20 cellular contexts compared by ENCODE assay signal in genomic region chr1:54094001-54094729, GRCh38. TPM values are rescaled to one million over a fixed set of nuclear protein-coding genes. Genes with fewer than 3 reads are reported as not detected.
DNase-seq lines count a peak whose midpoint lies in the region; ATAC-seq and TF ChIP-seq lines count a peak whose summit lies in the region.
"Had no signal": no experiment of that assay in that cellular context is flagged by ENCODE, and none has a peak within 500 bp of the region (broad histone marks: within the 10 kb centered on the region; RNA-seq: fewer than 3 reads in every experiment).

No MANE protein-coding gene starts in this region.

- peaks cover 49% of the 10 kb centered on the region for H3K36me3 Mint-ChIP-seq in CD4-positive, CD25-positive, alpha-beta regulatory T cell
- H3K36me3 Mint-ChIP-seq in progenitor cell of endocrine pancreas (ENCODE audit: insufficient read depth) (peaks cover 5% of the 10 kb centered on the region), immature natural killer cell (peaks cover 9 to 31% (median 17%) of the 10 kb centered on the region in 3 donors)

- WGBS in body of pancreas, 2 donors, result 38 to 41% methylated on average over 4 of the region's 4 CpGs

- intact Hi-C loops in body of pancreas (cut with DNase I) (no loop called here), left lung (cut with DNase I) (no loop called here)

- no peak overlapping the region for H3K4me3 ChIP-seq in CD4-positive, CD25-positive, alpha-beta regulatory T cell (ENCODE audit: low read depth, low read length)
- no peak overlapping the region for H3K4me3 ChIP-seq in body of pancreas
- H3K4me3 ChIP-seq in left lung, result no peak overlapping the region
- H3K4me3 ChIP-seq: GM23248 had no signal

- no peak for TF ChIP-seq POLR2A in body of pancreas (IDR thresholded peaks at IDR 0.05)

- H3K27me3 ChIP-seq in CD4-positive, CD25-positive, alpha-beta regulatory T cell (ENCODE audit: control insufficient read depth, insufficient read depth, low read length), result no peaks in the 10 kb centered on the region
- H3K27me3 ChIP-seq in body of pancreas, result no peaks in the 10 kb centered on the region
- no peaks in the 10 kb centered on the region for H3K27me3 ChIP-seq in left lung

- H3K36me3 ChIP-seq in CD4-positive, CD25-positive, alpha-beta regulatory T cell (ENCODE audit: control insufficient read depth, insufficient read depth, low read length), result peaks cover 28% of the 10 kb centered on the region
- H3K36me3 ChIP-seq in body of pancreas (replicated peaks in 1 of 2; ENCODE audit: insufficient read depth in 1 of 2, low read depth in 2 of 2) (no peaks in the 10 kb centered on the region), left lung (peaks cover 0 to 11% of the 10 kb centered on the region in 2 donors)

- H3K4me1 Mint-ChIP-seq in CD4-positive, CD25-positive, alpha-beta regulatory T cell, result peaks cover 0 to 7% (median 5%) of the 10 kb centered on the region in 4 donors
- H3K4me1 Mint-ChIP-seq in progenitor cell of endocrine pancreas (ENCODE audit: low read depth), result peaks cover 7% of the 10 kb centered on the region
- H3K4me1 Mint-ChIP-seq in immature natural killer cell, result peaks cover 16 to 21% of the 10 kb centered on the region in 2 donors

- no peaks in the 10 kb centered on the region for H3K9me3 Mint-ChIP-seq in CD4-positive, CD25-positive, alpha-beta regulatory T cell
- H3K9me3 Mint-ChIP-seq in progenitor cell of endocrine pancreas (ENCODE audit: low read depth) (no peaks in the 10 kb centered on the region), immature natural killer cell (no peaks in the 10 kb centered on the region)

- H3K27ac Mint-ChIP-seq in CD4-positive, CD25-positive, alpha-beta regulatory T cell, result peak overlapping the region in 2 of 3 donors; percentile 13 to 53
- H3K27ac Mint-ChIP-seq in progenitor cell of endocrine pancreas, result peak overlapping the region; percentile 25
- peak overlapping the region in 2 of 6 donors; percentile 4 to 5 for H3K27ac Mint-ChIP-seq in immature natural killer cell

- no peaks in the 10 kb centered on the region for H3K4me1 ChIP-seq in CD4-positive, CD25-positive, alpha-beta regulatory T cell (ENCODE audit: control insufficient read depth, insufficient read depth, low read length, poor library complexity, severe bottlenecking)
- peaks cover 29% of the 10 kb centered on the region for H3K4me1 ChIP-seq in body of pancreas
- peaks cover 0 to 15% of the 10 kb centered on the region in 2 donors for H3K4me1 ChIP-seq in left lung

- no peak overlapping the region for H3K27ac ChIP-seq in CD4-positive, CD25-positive, alpha-beta regulatory T cell (ENCODE audit: insufficient read depth, low read length, poor library complexity, severe bottlenecking)
- H3K27ac ChIP-seq in body of pancreas (peak overlapping the region; percentile 55 to 79 (median 66)), left lung (no peak overlapping the region)
- H3K27ac ChIP-seq: GM23248 had no signal

- H3K27me3 Mint-ChIP-seq in CD4-positive, CD25-positive, alpha-beta regulatory T cell, result no peaks in the 10 kb centered on the region
- H3K27me3 Mint-ChIP-seq in progenitor cell of endocrine pancreas, result no peaks in the 10 kb centered on the region
- peaks cover 0 to 2% (median 0%) of the 10 kb centered on the region in 3 donors for H3K27me3 Mint-ChIP-seq in immature natural killer cell (ENCODE audit: low read depth in 3 of 3)

- H3K4me3 Mint-ChIP-seq in CD4-positive, CD25-positive, alpha-beta regulatory T cell, result no peak overlapping the region
- no peak overlapping the region for H3K4me3 Mint-ChIP-seq in progenitor cell of endocrine pancreas (ENCODE audit: low read depth)
- no peak overlapping the region for H3K4me3 Mint-ChIP-seq in immature natural killer cell
- H3K4me3 Mint-ChIP-seq: CD14-positive monocyte had no signal

- ATAC-seq in CD4-positive, CD25-positive, alpha-beta regulatory T cell (ENCODE audit: low read depth in 2 of 2), result no peak
- ATAC-seq in body of pancreas, result peak; percentile 70
- peak; percentile 62 for ATAC-seq in left lung
- no peak for ATAC-seq in GM18870 (IDR thresholded peaks at IDR 0.05; ENCODE audit: unreplicated experiment)
- ATAC-seq in HG03108 (IDR thresholded peaks at IDR 0.05; ENCODE audit: unreplicated experiment), result no peak
- ATAC-seq in HG02870 (IDR thresholded peaks at IDR 0.05; ENCODE audit: unreplicated experiment), result no peak
- ATAC-seq: HCT116 had no signal

- DNase-seq in CD4-positive, CD25-positive, alpha-beta regulatory T cell, result no peak
- DNase-seq in body of pancreas, result peak; percentile 25 to 39 (median 31)
- no peak for DNase-seq in left lung
- DNase-seq in progenitor cell of endocrine pancreas (ENCODE audit: low spot score, unreplicated experiment), result no peak
- DNase-seq in immature natural killer cell, result no peak
- DNase-seq: Calu3, DMS79 treated with DMSO at 0.1 percent for 48 hours, GM23248, KG1, NCI-H1092 treated with DMSO at 0.1 percent for 48 hours, NCI-H1694 treated with DMSO at 0.1 percent for 48 hours, NCI-H446, NCI-H774, Right ventricle myocardium superior had no signal

- H3K9me3 ChIP-seq in CD4-positive, CD25-positive, alpha-beta regulatory T cell (ENCODE audit: control insufficient read depth in 2 of 2, low read length in 2 of 2), result no peaks in the 10 kb centered on the region
- no peaks in the 10 kb centered on the region for H3K9me3 ChIP-seq in body of pancreas
- H3K9me3 ChIP-seq in left lung, result no peaks in the 10 kb centered on the region

- TF ChIP-seq CTCF in body of pancreas (IDR thresholded peaks at IDR 0.05) (no peak), left lung (IDR thresholded peaks at IDR 0.05) (no peak), progenitor cell of endocrine pancreas (IDR thresholded peaks at IDR 0.05; ENCODE audit: unreplicated experiment) (no peak)

RNA-seq across cellular contexts. Expression of gene TCEANC2, which starts 40.8 kb away (rescaled TPM):
- 8.4 TPM for total RNA-seq in CD4-positive, CD25-positive, alpha-beta regulatory T cell
- 1 to 10 TPM; 3.6 to 6.9 (median 6.2) TPM for polyA plus RNA-seq in CD4-positive, CD25-positive, alpha-beta regulatory T cell
- total RNA-seq in body of pancreas, result 1 to 10 TPM; 1.3 to 2.9 TPM
- 1 to 10 TPM; 5.2 to 5.8 TPM for total RNA-seq in left lung
- 6.5 and 6.7 TPM in 2 replicates for total RNA-seq in progenitor cell of endocrine pancreas
- 1 to 10 TPM; 3.3 to 6.3 (median 3.9) TPM for polyA plus RNA-seq in immature natural killer cell

RNA-seq across cellular contexts. Expression of gene TMEM59, which starts 41.2 kb away (rescaled TPM):
- total RNA-seq in CD4-positive, CD25-positive, alpha-beta regulatory T cell, result 180 TPM
- 100 to 1,000 TPM; 605 to 863 (median 688) TPM for polyA plus RNA-seq in CD4-positive, CD25-positive, alpha-beta regulatory T cell
- 100 to 1,000 TPM in 1 of 2 donors, 10 to 100 TPM in 1; 89.5 to 131 TPM for total RNA-seq in body of pancreas
- total RNA-seq in left lung, result 100 to 1,000 TPM; 354 to 468 TPM
- 196 and 205 TPM in 2 replicates for total RNA-seq in progenitor cell of endocrine pancreas
- polyA plus RNA-seq in immature natural killer cell, result 100 to 1,000 TPM; 633 to 969 (median 938) TPM

RNA-seq across cellular contexts. Expression of gene CDCP2, which starts 58.6 kb away (rescaled TPM):
- 0.15 TPM for total RNA-seq in CD4-positive, CD25-positive, alpha-beta regulatory T cell
- polyA plus RNA-seq in CD4-positive, CD25-positive, alpha-beta regulatory T cell, result not detected
- total RNA-seq in body of pancreas (not detected), left lung (under 1 TPM in 1 of 2 donors, not detected in 1; 0.18 TPM), progenitor cell of endocrine pancreas (not detected in 2 replicates)
- polyA plus RNA-seq in immature natural killer cell, result not detected
- total RNA-seq: Calu3, GM23248, M059J, Right ventricle myocardium superior had no signal
- polyA plus RNA-seq: CD14-positive monocyte, GM23248 had no signal

Comparison
In these comparisons a context has a peak if more than half of its experiments do, and no peak if none do; other contexts are left out.
1. ATAC-seq: peak in body of pancreas (single experiment) and left lung (single experiment); none in CD4-positive, CD25-positive, alpha-beta regulatory T cell (0 of 2), GM18870 (single experiment), HG03108 (single experiment) and HG02870 (single experiment).
2. DNase-seq: peak in body of pancreas (4 of 4); none in CD4-positive, CD25-positive, alpha-beta regulatory T cell (0 of 3), left lung (0 of 2), progenitor cell of endocrine pancreas (single experiment) and immature natural killer cell (0 of 3).
3. H3K27ac ChIP-seq: peak in body of pancreas (4 of 4); none in CD4-positive, CD25-positive, alpha-beta regulatory T cell (single experiment) and left lung (0 of 2).